Comparison of ENCODE assay signal across 8 cellular contexts in genomic region chr12:109092484-109093021, GRCh38. TPM values are rescaled to one million over a fixed set of nuclear protein-coding genes. Genes with fewer than 3 reads are reported as not detected.
DNase-seq lines count a peak whose midpoint lies in the region; ATAC-seq and TF ChIP-seq lines count a peak whose summit lies in the region.

No MANE protein-coding gene starts in this region.

- peak overlapping the region; percentile 59 for H3K4me3 Mint-ChIP-seq in WTC11

- CTCF ChIA-PET in WTC11 (lab: Charles Lee), result interaction anchor here (0.7 to 1.2 kb wide), 6 partner anchors 19 to 289 kb away, joined by 3 to 6 read pairs (median 3); partner anchors contain the start of gene USP30

- POLR2A ChIA-PET in WTC11 (lab: Charles Lee), result interaction anchor here (0.6 to 1.4 kb wide), 4 partner anchors 10 to 291 kb away, joined by 3 to 4 read pairs (median 3); no protein-coding TSS in a partner anchor

- peaks cover 12% of the 10 kb centered on the region for H3K27me3 Mint-ChIP-seq in WTC11 (ENCODE audit: low read depth)

- no peaks in the 10 kb centered on the region for H3K9me3 ChIP-seq in iPS-18c (ENCODE audit: control insufficient read depth, insufficient read depth, low read length)

- DNase-seq in SIG-M5 treated with dmso at 0.1 percent for 504 hours (lab: John Stamatoyannopoulos, UW; ENCODE audit: unreplicated experiment) (peak; percentile 20), SIG-M5 (lab: John Stamatoyannopoulos, UW) (no peak), WTC11 (ENCODE audit: low spot score) (no peak), substantia nigra (lab: John Stamatoyannopoulos, UW) (peak in 1 of 49 donors; percentile 50), mesenteric fat pad (ENCODE audit: low spot score) (no peak)
- DNase-seq in activated CD8-positive, alpha-beta memory T cell treated with anti-CD3 and anti-CD28 coated beads for 24 hours, result no peak

- H3K27ac ChIP-seq in substantia nigra (ENCODE audit: low read depth, low read length, poor library complexity, severe bottlenecking), result peak overlapping the region; percentile 62

- peak overlapping the region; percentile 50 for H3K4me3 ChIP-seq in iPS-18c (ENCODE audit: insufficient read depth, low read depth, low read length)

- no peak for ATAC-seq in WTC11
- no peak for ATAC-seq in HG03354 (IDR thresholded peaks at IDR 0.05; ENCODE audit: poor library complexity, severe bottlenecking, unreplicated experiment)

- H3K36me3 Mint-ChIP-seq in WTC11, result peaks cover 19% of the 10 kb centered on the region; the same call in 1 of the 2 replicates

- no peaks in the 10 kb centered on the region for H3K9me3 Mint-ChIP-seq in WTC11

- H3K27ac Mint-ChIP-seq in WTC11, result no peak overlapping the region

- H3K4me1 Mint-ChIP-seq in WTC11, result peaks cover 14% of the 10 kb centered on the region

- no peak for TF ChIP-seq CTCF in WTC11 (IDR thresholded peaks at IDR 0.05)

TF ChIP-seq in WTC11, 78 proteins besides CTCF, POLR2A, EP300 and RAD21:
- no peak for TF ChIP-seq ZNF138 (CRISPR knock-in tag; conservative IDR thresholded peaks at IDR 0.05)
- no peak for TF ChIP-seq ATF1 (CRISPR knock-in tag; IDR thresholded peaks at IDR 0.05)
- no peak for TF ChIP-seq MAX (CRISPR knock-in tag; IDR thresholded peaks at IDR 0.05)
- TF ChIP-seq RORB (CRISPR knock-in tag; IDR thresholded peaks at IDR 0.05), result no peak
- no peak for TF ChIP-seq ZNF416 (CRISPR knock-in tag; IDR thresholded peaks at IDR 0.05)
- no peak for TF ChIP-seq ZMAT4 (CRISPR knock-in tag; IDR thresholded peaks at IDR 0.05)
- no peak for TF ChIP-seq MYBL2 (CRISPR knock-in tag; IDR thresholded peaks at IDR 0.05)
- no peak for TF ChIP-seq ZNF121 (CRISPR knock-in tag; IDR thresholded peaks at IDR 0.05)
- no peak for TF ChIP-seq NR2C2 (CRISPR knock-in tag; IDR thresholded peaks at IDR 0.05)
- no peak for TF ChIP-seq ZNF232 (CRISPR knock-in tag; IDR thresholded peaks at IDR 0.05)
- no peak for TF ChIP-seq ELF4 (CRISPR knock-in tag; IDR thresholded peaks at IDR 0.05; ENCODE audit: low read depth)
- no peak for TF ChIP-seq IRF2 (CRISPR knock-in tag; IDR thresholded peaks at IDR 0.05; ENCODE audit: borderline replicate concordance, low read depth)
TF ChIP-seq in WTC11: peak in this region for 0.

RNA-seq across cellular contexts. Expression of gene ALKBH2, which starts 0.7 kb away (rescaled TPM):
- total RNA-seq in WTC11 (2021) (15.2 to 20.7 TPM (median 19.8 TPM) in 3 replicates), mesenteric fat pad (18.6 TPM)

RNA-seq across cellular contexts. Expression of gene UNG, which starts 4.8 kb away (rescaled TPM):
- total RNA-seq in WTC11 (2021) (125 to 135 TPM (median 127 TPM) in 3 replicates), mesenteric fat pad (46.3 TPM)

RNA-seq across cellular contexts. Expression of gene ACACB, which starts 23.8 kb away (rescaled TPM):
- total RNA-seq in WTC11 (2021), result 20.0 to 21.6 TPM (median 20.9 TPM) in 3 replicates
- 1,896 TPM for total RNA-seq in mesenteric fat pad

RNA-seq across cellular contexts. Expression of gene USP30, which starts 40.2 kb away (rescaled TPM):
- total RNA-seq in WTC11 (2021) (6.9 to 8.6 TPM (median 7.1 TPM) in 3 replicates), mesenteric fat pad (15.1 TPM)

Comparison
In these comparisons a context has a peak if more than half of its experiments do, and no peak if none do; other contexts are left out.
1. RNA of gene ACACB, which starts 23.8 kb away (total RNA-seq): 1,896 TPM in mesenteric fat pad (single experiment); 20.0 to 21.6 TPM in WTC11; every median in the first group is over 10 times any median in the second.